14 cellular contexts compared by ENCODE assay signal in genomic region chr16:29826342-29826695, GRCh38. TPM values are rescaled to one million over a fixed set of nuclear protein-coding genes. Genes with fewer than 3 reads are reported as not detected.
DNase-seq lines count a peak whose midpoint lies in the region; ATAC-seq, FAIRE-seq and TF ChIP-seq lines count a peak whose summit lies in the region.
"Had no signal": no experiment of that assay in that cellular context is flagged by ENCODE, and none has a peak within 500 bp of the region (broad histone marks: within the 10 kb centered on the region; RNA-seq: fewer than 3 reads in every experiment).

No MANE protein-coding gene starts in this region.

- H3K4me1 ChIP-seq in right atrium auricular region (peaks cover 0 to 48% of the 10 kb centered on the region in 2 donors), astrocyte (ENCODE audit: insufficient read depth, low read length) (peaks cover 46% of the 10 kb centered on the region), urinary bladder (ENCODE audit: insufficient read depth) (peaks cover 5% of the 10 kb centered on the region), foreskin keratinocyte (peaks cover 18% of the 10 kb centered on the region)

- H2AFZ ChIP-seq in astrocyte (ENCODE audit: low read depth, low read length): no peak overlapping the region

- peak overlapping the region; percentile 79 for H3K4me2 ChIP-seq in astrocyte (ENCODE audit: low read length)

- peaks cover 22% of the 10 kb centered on the region for H3K4me1 Mint-ChIP-seq in astrocyte (ENCODE audit: low read depth, unreplicated experiment)
- peaks cover 17 to 91% (median 73%) of the 10 kb centered on the region in 4 donors for H3K4me1 Mint-ChIP-seq in naive thymus-derived CD8-positive, alpha-beta T cell

- WGBS in urinary bladder: 77% methylated on average over 6 of the region's 8 CpGs

- H3K27me3 ChIP-seq in right atrium auricular region (no peaks in the 10 kb centered on the region), astrocyte (ENCODE audit: insufficient read depth, low read length) (no peaks in the 10 kb centered on the region), foreskin keratinocyte (no peaks in the 10 kb centered on the region)

- peaks cover 3% of the 10 kb centered on the region for H3K36me3 Mint-ChIP-seq in astrocyte (ENCODE audit: low read depth, unreplicated experiment)
- H3K36me3 Mint-ChIP-seq in naive thymus-derived CD8-positive, alpha-beta T cell: peaks cover 0 to 17% (median 1%) of the 10 kb centered on the region in 3 donors

- H3K36me3 ChIP-seq in right atrium auricular region (peaks cover 6% of the 10 kb centered on the region), astrocyte (ENCODE audit: insufficient read depth, low read length) (no peaks in the 10 kb centered on the region), urinary bladder (ENCODE audit: insufficient read depth) (peaks cover 2% of the 10 kb centered on the region)

- POLR2A ChIA-PET in naive thymus-derived CD8-positive, alpha-beta T cell (lab: Charles Lee): interaction anchor here (0.7 to 6.6 kb wide), 15 partner anchors 9 to 240 kb away, joined by 3 to 119 read pairs (median 6); partner anchors contain the start of genes CDIPT, KIF22, MAZ and PAGR1

- no peak for FAIRE-seq in astrocyte (lab: Jason Lieb, UNC)

- no peak for ATAC-seq in left ventricle myocardium superior
- ATAC-seq in naive thymus-derived CD8-positive, alpha-beta T cell: no peak
- ATAC-seq in foreskin keratinocyte: no peak
- ATAC-seq: stimulated activated memory B cell treated with anti-CD40 and anti-IgM and Interleukin-4, amounts not matched to agents 10 μg/mL and 1 μg/mL and 100 μg/mL, for 72 hours had no signal

- no peaks in the 10 kb centered on the region for H3K9me3 Mint-ChIP-seq in astrocyte (ENCODE audit: unreplicated experiment)
- H3K9me3 Mint-ChIP-seq in naive thymus-derived CD8-positive, alpha-beta T cell: no peaks in the 10 kb centered on the region
- H3K9me3 Mint-ChIP-seq: stimulated activated memory B cell treated with anti-CD40 and anti-IgM and Interleukin-4, amounts not matched to agents 10 μg/mL and 1 μg/mL and 100 μg/mL, for 72 hours had no signal

- H3K9ac ChIP-seq in astrocyte (ENCODE audit: low read length): peak overlapping the region; percentile 60

- no peak for TF ChIP-seq CTCF in right atrium auricular region (IDR thresholded peaks at IDR 0.05)
- TF ChIP-seq CTCF in astrocyte (IDR thresholded peaks at IDR 0.05; ENCODE audit: insufficient read depth, low read depth, low read length): no peak
- no peak for TF ChIP-seq CTCF in foreskin keratinocyte (conservative IDR thresholded peaks at IDR 0.05)

- H3K4me3 Mint-ChIP-seq in astrocyte (ENCODE audit: unreplicated experiment): no peak overlapping the region
- peak overlapping the region; percentile 79 to 92 (median 86) for H3K4me3 Mint-ChIP-seq in naive thymus-derived CD8-positive, alpha-beta T cell
- H3K4me3 Mint-ChIP-seq: stimulated activated memory B cell treated with anti-CD40 and anti-IgM and Interleukin-4, amounts not matched to agents 10 μg/mL and 1 μg/mL and 100 μg/mL, for 72 hours had no signal

- H3K79me2 ChIP-seq in astrocyte (ENCODE audit: insufficient read depth, low read length): peaks cover 87% of the 10 kb centered on the region

- DNase-seq in right atrium auricular region (ENCODE audit: low spot score) (no peak), left ventricle myocardium superior (no peak), astrocyte (ENCODE audit: low read depth) (no peak), NOMO-1 treated with dmso at 0.1 percent for 144 hours (lab: John Stamatoyannopoulos, UW; ENCODE audit: unreplicated experiment) (no peak), foreskin keratinocyte (no peak), nucleus accumbens (lab: John Stamatoyannopoulos, UW) (no peak)
- no peak for DNase-seq in naive thymus-derived CD8-positive, alpha-beta T cell
- DNase-seq: GOT3; KG1; NCI-H2081 treated with DMSO at 0.1 percent for 48 hours; stimulated activated CD4-positive, alpha-beta T cell treated with anti-CD3 and anti-CD28 coated beads, Interleukin-15, amount 100 ng/mL, for 24 hours had no signal

- H3K27me3 Mint-ChIP-seq in astrocyte (ENCODE audit: low read depth, unreplicated experiment): peaks cover 2% of the 10 kb centered on the region
- no peaks in the 10 kb centered on the region for H3K27me3 Mint-ChIP-seq in naive thymus-derived CD8-positive, alpha-beta T cell
- H3K27me3 Mint-ChIP-seq: stimulated activated memory B cell treated with anti-CD40 and anti-IgM and Interleukin-4, amounts not matched to agents 10 μg/mL and 1 μg/mL and 100 μg/mL, for 72 hours had no signal

- intact Hi-C loops in left ventricle myocardium superior (cut with micrococcal nuclease): no loop called here

- H3K9me3 ChIP-seq in right atrium auricular region (no peaks in the 10 kb centered on the region), astrocyte (ENCODE audit: insufficient read depth, low read depth, low read length) (no peaks in the 10 kb centered on the region)

- H3K4me3 ChIP-seq in right atrium auricular region (no peak overlapping the region), astrocyte (ENCODE audit: insufficient read depth, low read depth, low read length) (no peak overlapping the region), urinary bladder (ENCODE audit: low read depth, low read length) (no peak overlapping the region)

- peaks cover 46% of the 10 kb centered on the region for H4K20me1 ChIP-seq in astrocyte (ENCODE audit: insufficient read depth, low read length)

- H3K27ac Mint-ChIP-seq in astrocyte (ENCODE audit: unreplicated experiment): no peak overlapping the region
- H3K27ac Mint-ChIP-seq in naive thymus-derived CD8-positive, alpha-beta T cell: peak overlapping the region; percentile 72 to 100 (median 97)

- H3K27ac ChIP-seq in right atrium auricular region (peak overlapping the region; percentile 81 to 82), astrocyte (ENCODE audit: low read depth, low read length) (peak overlapping the region; percentile 89), urinary bladder (ENCODE audit: low read depth) (peak overlapping the region; percentile 73), foreskin keratinocyte (no peak overlapping the region)
- H3K27ac ChIP-seq: C4-2B had no signal

RNA-seq across cellular contexts. Expression of gene MVP, which starts 6.1 kb away (rescaled TPM):
- total RNA-seq in right atrium auricular region (10 to 100 TPM; 44.4 to 77.9 TPM), left ventricle myocardium superior (47.0 TPM), astrocyte (38.7 and 40.1 TPM in 2 replicates), urinary bladder (42.7 TPM), foreskin keratinocyte (132 and 138 TPM in 2 replicates)
- 100 to 1,000 TPM; 123 to 132 TPM for total RNA-seq in naive thymus-derived CD8-positive, alpha-beta T cell
- 100 to 1,000 TPM; 120 to 160 (median 134) TPM for polyA plus RNA-seq in naive thymus-derived CD8-positive, alpha-beta T cell
- polyA plus RNA-seq in urinary bladder (143 TPM), foreskin keratinocyte (111 and 123 TPM in 2 replicates)

RNA-seq across cellular contexts. Expression of gene PAGR1, which starts 10.4 kb away (rescaled TPM):
- total RNA-seq in right atrium auricular region (10 to 100 TPM; 23.5 to 27.3 TPM), left ventricle myocardium superior (16.2 TPM), astrocyte (20.1 and 20.8 TPM in 2 replicates), urinary bladder (14.1 TPM), foreskin keratinocyte (41.9 and 50.4 TPM in 2 replicates)
- total RNA-seq in naive thymus-derived CD8-positive, alpha-beta T cell: 10 to 100 TPM; 31.3 to 35.9 TPM
- 10 to 100 TPM; 51.4 to 57.5 (median 55.5) TPM for polyA plus RNA-seq in naive thymus-derived CD8-positive, alpha-beta T cell
- polyA plus RNA-seq in urinary bladder (27.1 TPM), foreskin keratinocyte (51.7 and 54.6 TPM in 2 replicates)

RNA-seq across cellular contexts. Expression of gene PRRT2, which starts 14.3 kb away (rescaled TPM):
- total RNA-seq in right atrium auricular region: under 1 TPM; 0.51 to 0.52 TPM
- 3.1 TPM for total RNA-seq in left ventricle myocardium superior
- total RNA-seq in astrocyte: 6.2 and 6.7 TPM in 2 replicates
- 1 to 10 TPM; 1.5 to 1.6 TPM for total RNA-seq in naive thymus-derived CD8-positive, alpha-beta T cell
- polyA plus RNA-seq in naive thymus-derived CD8-positive, alpha-beta T cell: under 1 TPM in 2 of 3 donors, not detected in 1; 0.14 to 0.21 TPM
- 7.9 TPM for total RNA-seq in urinary bladder
- 8.2 TPM for polyA plus RNA-seq in urinary bladder
- 0.11 and 0.51 TPM in 2 replicates for total RNA-seq in foreskin keratinocyte
- 0.06 and 0.24 TPM in 2 replicates for polyA plus RNA-seq in foreskin keratinocyte

RNA-seq across cellular contexts. Expression of gene MAZ, which starts 20.0 kb away (rescaled TPM):
- total RNA-seq in right atrium auricular region (10 to 100 TPM; 33.0 to 86.6 TPM), left ventricle myocardium superior (101 TPM), astrocyte (216 and 247 TPM in 2 replicates), urinary bladder (136 TPM), foreskin keratinocyte (171 and 172 TPM in 2 replicates)
- 100 to 1,000 TPM; 278 to 282 TPM for total RNA-seq in naive thymus-derived CD8-positive, alpha-beta T cell
- 10 to 100 TPM; 50.3 to 74.6 (median 58.8) TPM for polyA plus RNA-seq in naive thymus-derived CD8-positive, alpha-beta T cell
- polyA plus RNA-seq in urinary bladder (171 TPM), foreskin keratinocyte (154 and 167 TPM in 2 replicates)

RNA-seq across cellular contexts. Expression of gene KIF22, which starts 35.8 kb away (rescaled TPM):
- total RNA-seq in right atrium auricular region (10 to 100 TPM; 10.1 to 17.1 TPM), left ventricle myocardium superior (55.2 TPM), astrocyte (12.5 and 14.3 TPM in 2 replicates), urinary bladder (37.0 TPM), foreskin keratinocyte (71.9 and 89.9 TPM in 2 replicates)
- total RNA-seq in naive thymus-derived CD8-positive, alpha-beta T cell: 10 to 100 TPM; 79.6 to 84.6 TPM
- polyA plus RNA-seq in naive thymus-derived CD8-positive, alpha-beta T cell: 10 to 100 TPM; 36.9 to 45.4 (median 39.6) TPM
- polyA plus RNA-seq in urinary bladder (27.0 TPM), foreskin keratinocyte (77.1 and 90.6 TPM in 2 replicates)
